8 cellular contexts compared by ENCODE assay signal in genomic region chr21:36854391-36854790, GRCh38.
DNase-seq lines count a peak whose midpoint lies in the region; ATAC-seq and TF ChIP-seq lines count a peak whose summit lies in the region.

No MANE protein-coding gene starts in this region.

- no peak overlapping the region for H3K27ac Mint-ChIP-seq in WTC11
- peak overlapping the region in 1 of 2 donors; percentile 71 for H3K27ac Mint-ChIP-seq in stimulated activated naive CD8-positive, alpha-beta T cell treated with anti-CD3 and anti-CD28 coated beads, Interleukin-15, amount 100 ng/mL, for 72 hours

- H3K4me3 Mint-ChIP-seq in WTC11: no peak overlapping the region
- no peak overlapping the region for H3K4me3 Mint-ChIP-seq in stimulated activated naive CD8-positive, alpha-beta T cell treated with anti-CD3 and anti-CD28 coated beads, Interleukin-15, amount 100 ng/mL, for 72 hours

- no peaks in the 10 kb centered on the region; the same call in 1 of the 2 replicates for H3K27me3 Mint-ChIP-seq in WTC11 (ENCODE audit: low read depth)
- H3K27me3 Mint-ChIP-seq in stimulated activated naive CD8-positive, alpha-beta T cell treated with anti-CD3 and anti-CD28 coated beads, Interleukin-15, amount 100 ng/mL, for 72 hours: no peaks in the 10 kb centered on the region

- no peaks in the 10 kb centered on the region for H3K9me3 Mint-ChIP-seq in WTC11
- no peaks in the 10 kb centered on the region for H3K9me3 Mint-ChIP-seq in stimulated activated naive CD8-positive, alpha-beta T cell treated with anti-CD3 and anti-CD28 coated beads, Interleukin-15, amount 100 ng/mL, for 72 hours

- no peaks in the 10 kb centered on the region for H3K36me3 Mint-ChIP-seq in WTC11

- peak; percentile 67 for TF ChIP-seq CTCF in WTC11 (IDR thresholded peaks at IDR 0.05)

- CTCF ChIA-PET in WTC11 (lab: Charles Lee): interaction anchor here (0.6 to 1.9 kb wide), 50 partner anchors 9 to 224 kb away, joined by 3 to 31 read pairs (median 4); no protein-coding TSS in a partner anchor

- DNase-seq in activated T-cell treated with anti-CD3 and anti-CD28 coated beads for 24 hours (ENCODE audit: low read depth) (peak; percentile 4), LHCN-M2 (ENCODE audit: low read depth) (peak; percentile 55), WTC11 (ENCODE audit: low spot score) (peak; percentile 69), hippocampal formation (lab: John Stamatoyannopoulos, UW) (peak; percentile 31 to 45)
- no peak for DNase-seq in activated T-cell treated with anti-CD3 and anti-CD28 coated beads, Interleukin-2, amount 50 U/mL, for 1 hour
- peak; percentile 24 to 30 for DNase-seq in stimulated activated naive CD8-positive, alpha-beta T cell treated with anti-CD3 and anti-CD28 coated beads, Interleukin-15, amount 100 ng/mL, for 72 hours

- H3K4me1 Mint-ChIP-seq in WTC11: peaks cover 8% of the 10 kb centered on the region
- peaks cover 18% of the 10 kb centered on the region for H3K4me1 Mint-ChIP-seq in stimulated activated naive CD8-positive, alpha-beta T cell treated with anti-CD3 and anti-CD28 coated beads, Interleukin-15, amount 100 ng/mL, for 72 hours

- peak; percentile 95 for ATAC-seq in WTC11
- ATAC-seq in stimulated activated naive CD8-positive, alpha-beta T cell treated with anti-CD3 and anti-CD28 coated beads, Interleukin-15, amount 100 ng/mL, for 72 hours: peak; percentile 63
- ATAC-seq in HG02678 (IDR thresholded peaks at IDR 0.05; ENCODE audit: unreplicated experiment): no peak
- ATAC-seq in HG03139 (IDR thresholded peaks at IDR 0.05; ENCODE audit: unreplicated experiment): no peak

- POLR2A ChIA-PET in WTC11 (lab: Charles Lee): interaction anchor here (0.6 to 0.9 kb wide), 2 partner anchors 63 to 126 kb away, joined by 3 read pairs; no protein-coding TSS in a partner anchor

TF ChIP-seq in WTC11, 78 proteins besides CTCF, POLR2A, EP300 and RAD21:
- TF ChIP-seq RORB (CRISPR knock-in tag; IDR thresholded peaks at IDR 0.05) (no peak), TP53 (CRISPR knock-in tag; IDR thresholded peaks at IDR 0.05) (no peak), ZBTB21 (CRISPR knock-in tag; IDR thresholded peaks at IDR 0.05; ENCODE audit: borderline replicate concordance) (no peak), ESRRA (CRISPR knock-in tag; IDR thresholded peaks at IDR 0.05; ENCODE audit: borderline replicate concordance) (no peak), NFE2L1 (CRISPR knock-in tag; IDR thresholded peaks at IDR 0.05) (no peak), CREB1 (CRISPR knock-in tag; IDR thresholded peaks at IDR 0.05) (no peak), KAT7 (CRISPR knock-in tag; IDR thresholded peaks at IDR 0.05; ENCODE audit: borderline replicate concordance) (no peak), FOXJ3 (CRISPR knock-in tag; IDR thresholded peaks at IDR 0.05; ENCODE audit: borderline replicate concordance) (no peak), ZNF396 (CRISPR knock-in tag; IDR thresholded peaks at IDR 0.05; ENCODE audit: borderline replicate concordance) (no peak), ZNF219 (CRISPR knock-in tag; IDR thresholded peaks at IDR 0.05; ENCODE audit: borderline replicate concordance) (no peak), ZBTB43 (CRISPR knock-in tag; IDR thresholded peaks at IDR 0.05) (no peak), JUN (CRISPR knock-in tag; IDR thresholded peaks at IDR 0.05) (no peak)
- TF ChIP-seq, protein P1, sequence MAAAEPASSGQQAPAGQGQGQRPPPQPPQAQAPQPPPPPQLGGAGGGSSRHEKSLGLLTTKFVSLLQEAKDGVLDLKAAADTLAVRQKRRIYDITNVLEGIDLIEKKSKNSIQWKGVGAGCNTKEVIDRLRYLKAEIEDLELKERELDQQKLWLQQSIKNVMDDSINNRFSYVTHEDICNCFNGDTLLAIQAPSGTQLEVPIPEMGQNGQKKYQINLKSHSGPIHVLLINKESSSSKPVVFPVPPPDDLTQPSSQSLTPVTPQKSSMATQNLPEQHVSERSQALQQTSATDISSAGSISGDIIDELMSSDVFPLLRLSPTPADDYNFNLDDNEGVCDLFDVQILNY (CRISPR knock-in tag; IDR thresholded peaks at IDR 0.05): no peak
- TF ChIP-seq, protein P2, sequence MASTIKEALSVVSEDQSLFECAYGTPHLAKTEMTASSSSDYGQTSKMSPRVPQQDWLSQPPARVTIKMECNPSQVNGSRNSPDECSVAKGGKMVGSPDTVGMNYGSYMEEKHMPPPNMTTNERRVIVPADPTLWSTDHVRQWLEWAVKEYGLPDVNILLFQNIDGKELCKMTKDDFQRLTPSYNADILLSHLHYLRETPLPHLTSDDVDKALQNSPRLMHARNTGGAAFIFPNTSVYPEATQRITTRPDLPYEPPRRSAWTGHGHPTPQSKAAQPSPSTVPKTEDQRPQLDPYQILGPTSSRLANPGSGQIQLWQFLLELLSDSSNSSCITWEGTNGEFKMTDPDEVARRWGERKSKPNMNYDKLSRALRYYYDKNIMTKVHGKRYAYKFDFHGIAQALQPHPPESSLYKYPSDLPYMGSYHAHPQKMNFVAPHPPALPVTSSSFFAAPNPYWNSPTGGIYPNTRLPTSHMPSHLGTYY (CRISPR knock-in tag; IDR thresholded peaks at IDR 0.05): no peak
- TF ChIP-seq, protein P3, sequence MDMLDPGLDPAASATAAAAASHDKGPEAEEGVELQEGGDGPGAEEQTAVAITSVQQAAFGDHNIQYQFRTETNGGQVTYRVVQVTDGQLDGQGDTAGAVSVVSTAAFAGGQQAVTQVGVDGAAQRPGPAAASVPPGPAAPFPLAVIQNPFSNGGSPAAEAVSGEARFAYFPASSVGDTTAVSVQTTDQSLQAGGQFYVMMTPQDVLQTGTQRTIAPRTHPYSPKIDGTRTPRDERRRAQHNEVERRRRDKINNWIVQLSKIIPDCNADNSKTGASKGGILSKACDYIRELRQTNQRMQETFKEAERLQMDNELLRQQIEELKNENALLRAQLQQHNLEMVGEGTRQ (CRISPR knock-in tag; IDR thresholded peaks at IDR 0.05): no peak
- TF ChIP-seq, protein P4, sequence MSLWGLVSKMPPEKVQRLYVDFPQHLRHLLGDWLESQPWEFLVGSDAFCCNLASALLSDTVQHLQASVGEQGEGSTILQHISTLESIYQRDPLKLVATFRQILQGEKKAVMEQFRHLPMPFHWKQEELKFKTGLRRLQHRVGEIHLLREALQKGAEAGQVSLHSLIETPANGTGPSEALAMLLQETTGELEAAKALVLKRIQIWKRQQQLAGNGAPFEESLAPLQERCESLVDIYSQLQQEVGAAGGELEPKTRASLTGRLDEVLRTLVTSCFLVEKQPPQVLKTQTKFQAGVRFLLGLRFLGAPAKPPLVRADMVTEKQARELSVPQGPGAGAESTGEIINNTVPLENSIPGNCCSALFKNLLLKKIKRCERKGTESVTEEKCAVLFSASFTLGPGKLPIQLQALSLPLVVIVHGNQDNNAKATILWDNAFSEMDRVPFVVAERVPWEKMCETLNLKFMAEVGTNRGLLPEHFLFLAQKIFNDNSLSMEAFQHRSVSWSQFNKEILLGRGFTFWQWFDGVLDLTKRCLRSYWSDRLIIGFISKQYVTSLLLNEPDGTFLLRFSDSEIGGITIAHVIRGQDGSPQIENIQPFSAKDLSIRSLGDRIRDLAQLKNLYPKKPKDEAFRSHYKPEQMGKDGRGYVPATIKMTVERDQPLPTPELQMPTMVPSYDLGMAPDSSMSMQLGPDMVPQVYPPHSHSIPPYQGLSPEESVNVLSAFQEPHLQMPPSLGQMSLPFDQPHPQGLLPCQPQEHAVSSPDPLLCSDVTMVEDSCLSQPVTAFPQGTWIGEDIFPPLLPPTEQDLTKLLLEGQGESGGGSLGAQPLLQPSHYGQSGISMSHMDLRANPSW (CRISPR knock-in tag; conservative IDR thresholded peaks at IDR 0.05; ENCODE audit: low read depth): no peak
- TF ChIP-seq, protein P5, sequence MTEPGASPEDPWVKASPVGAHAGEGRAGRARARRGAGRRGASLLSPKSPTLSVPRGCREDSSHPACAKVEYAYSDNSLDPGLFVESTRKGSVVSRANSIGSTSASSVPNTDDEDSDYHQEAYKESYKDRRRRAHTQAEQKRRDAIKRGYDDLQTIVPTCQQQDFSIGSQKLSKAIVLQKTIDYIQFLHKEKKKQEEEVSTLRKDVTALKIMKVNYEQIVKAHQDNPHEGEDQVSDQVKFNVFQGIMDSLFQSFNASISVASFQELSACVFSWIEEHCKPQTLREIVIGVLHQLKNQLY (CRISPR knock-in tag; IDR thresholded peaks at IDR 0.05): no peak
- TF ChIP-seq, protein P6, sequence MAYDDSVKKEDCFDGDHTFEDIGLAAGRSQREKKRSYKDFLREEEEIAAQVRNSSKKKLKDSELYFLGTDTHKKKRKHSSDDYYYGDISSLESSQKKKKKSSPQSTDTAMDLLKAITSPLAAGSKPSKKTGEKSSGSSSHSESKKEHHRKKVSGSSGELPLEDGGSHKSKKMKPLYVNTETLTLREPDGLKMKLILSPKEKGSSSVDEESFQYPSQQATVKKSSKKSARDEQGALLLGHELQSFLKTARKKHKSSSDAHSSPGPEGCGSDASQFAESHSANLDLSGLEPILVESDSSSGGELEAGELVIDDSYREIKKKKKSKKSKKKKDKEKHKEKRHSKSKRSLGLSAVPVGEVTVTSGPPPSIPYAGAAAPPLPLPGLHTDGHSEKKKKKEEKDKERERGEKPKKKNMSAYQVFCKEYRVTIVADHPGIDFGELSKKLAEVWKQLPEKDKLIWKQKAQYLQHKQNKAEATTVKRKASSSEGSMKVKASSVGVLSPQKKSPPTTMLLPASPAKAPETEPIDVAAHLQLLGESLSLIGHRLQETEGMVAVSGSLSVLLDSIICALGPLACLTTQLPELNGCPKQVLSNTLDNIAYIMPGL (CRISPR knock-in tag; IDR thresholded peaks at IDR 0.05): no peak

Comparison
In these comparisons a context has a peak if more than half of its experiments do, and no peak if none do; other contexts are left out.
1. ATAC-seq: peak in WTC11 (single experiment) and stimulated activated naive CD8-positive, alpha-beta T cell treated with anti-CD3 and anti-CD28 coated beads, Interleukin-15, amount 100 ng/mL, for 72 hours (single experiment); none in HG02678 (single experiment) and HG03139 (single experiment).